ENCODE assay signal across 16 cellular contexts in the genomic region with DNA sequence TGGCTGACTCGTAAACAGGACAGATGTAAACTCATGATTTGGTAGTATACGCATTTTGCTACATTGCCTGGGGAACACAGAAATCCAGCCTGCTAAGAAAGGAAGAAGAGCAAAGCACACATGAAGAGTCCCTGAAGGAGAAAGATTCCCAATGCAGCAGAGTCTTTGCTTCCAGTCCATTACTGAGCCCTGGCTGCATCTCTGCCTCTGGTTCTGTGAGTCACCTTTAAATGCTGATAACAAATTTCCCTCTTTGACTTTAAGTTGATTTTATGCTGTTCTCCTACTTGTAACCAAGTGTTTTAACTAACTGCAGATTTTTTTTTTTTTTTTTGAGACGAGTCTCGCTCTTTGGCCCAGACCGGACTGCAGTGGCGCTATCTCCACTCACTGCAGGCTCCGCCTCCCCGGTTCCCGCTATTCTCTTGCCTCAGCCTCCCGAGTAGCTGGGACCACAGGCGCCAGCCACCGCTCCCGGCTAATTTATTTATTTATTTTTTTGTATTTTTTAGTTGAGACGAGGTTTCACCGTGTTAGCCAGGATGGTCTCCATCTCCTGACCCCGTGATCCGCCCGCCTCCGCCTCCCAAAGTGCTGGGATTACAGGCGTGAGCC.
"Had no signal": no experiment of that assay in that cellular context is flagged by ENCODE, and none has a peak within 500 bp of the region (broad histone marks: within the 10 kb centered on the region; RNA-seq: fewer than 3 reads in every experiment).

No MANE protein-coding gene starts in this region.

- H3K27me3 ChIP-seq: body of pancreas, dorsolateral prefrontal cortex, thyroid gland had no signal

- H3K9me3 ChIP-seq: body of pancreas, left ventricle myocardium inferior, thyroid gland had no signal

- H3K4me3 Mint-ChIP-seq: activated naive CD8-positive, alpha-beta T cell; activated T-helper 1 cell treated with anti-CD3 and anti-CD28 coated beads, Interleukin-12 subunit alpha, Interleukin-12 subunit beta, Interleukin-2, Interleukin-4 antibody, amounts not matched to agents 30 ng/mL and 10 ng/mL and 1 ng/mL, durations not matched to agents 14 hours and 24 hours and 36 hours; T-helper 1 cell treated with Interleukin-12 subunit alpha and Interleukin-12 subunit beta and Interleukin-4 antibody, amounts not matched to agents 30 μg/mL and 1 μg/mL, for 36 hours had no signal

- H3K4me3 ChIP-seq: body of pancreas, dorsolateral prefrontal cortex, left ventricle myocardium inferior, thyroid gland had no signal

- H3K27ac ChIP-seq: body of pancreas, dorsolateral prefrontal cortex, epithelial cell of prostate, left ventricle myocardium inferior, thyroid gland had no signal

- H3K27ac Mint-ChIP-seq: activated naive CD8-positive, alpha-beta T cell; activated T-helper 1 cell treated with anti-CD3 and anti-CD28 coated beads, Interleukin-12 subunit alpha, Interleukin-12 subunit beta, Interleukin-2, Interleukin-4 antibody, amounts not matched to agents 30 ng/mL and 10 ng/mL and 1 ng/mL, durations not matched to agents 14 hours and 24 hours and 36 hours; progenitor cell of endocrine pancreas; T-helper 1 cell treated with Interleukin-12 subunit alpha and Interleukin-12 subunit beta and Interleukin-4 antibody, amounts not matched to agents 30 μg/mL and 1 μg/mL, for 36 hours had no signal

- H3K36me3 Mint-ChIP-seq: activated naive CD8-positive, alpha-beta T cell had no signal

- DNase-seq: activated CD4-positive, alpha-beta T cell treated with anti-CD3 and anti-CD28 coated beads, Interleukin-2, amount 50 U/mL, for 1 hour; activated CD4-positive, CD25-positive, alpha-beta regulatory T cell treated with anti-CD3 and anti-CD28 coated beads, Interleukin-2, amount 50 U/mL, for 72 hours; amygdala; body of pancreas; dorsolateral prefrontal cortex; left ventricle myocardium inferior; stimulated activated CD4-positive, alpha-beta T cell treated with anti-CD3 and anti-CD28 coated beads, Interleukin-2, amount 100 ng/mL, for 24 hours; stimulated activated naive CD4-positive, alpha-beta T cell treated with Interleukin-2 at 50 U/mL for 16 hours; thyroid gland had no signal

- ATAC-seq: body of pancreas had no signal

- FAIRE-seq: frontal cortex, urothelium cell line had no signal

- H3K9me3 Mint-ChIP-seq: activated T-helper 1 cell treated with anti-CD3 and anti-CD28 coated beads, Interleukin-12 subunit alpha, Interleukin-12 subunit beta, Interleukin-2, Interleukin-4 antibody, amounts not matched to agents 30 ng/mL and 10 ng/mL and 1 ng/mL, durations not matched to agents 14 hours and 24 hours and 36 hours; T-helper 1 cell treated with Interleukin-12 subunit alpha and Interleukin-12 subunit beta and Interleukin-4 antibody, amounts not matched to agents 30 μg/mL and 1 μg/mL, for 36 hours had no signal

- H3K4me1 ChIP-seq: body of pancreas, left ventricle myocardium inferior, thyroid gland had no signal

- H3K36me3 ChIP-seq: left ventricle myocardium inferior, thyroid gland had no signal

- H3K27me3 Mint-ChIP-seq: progenitor cell of endocrine pancreas had no signal
